In the genomic region with DNA sequence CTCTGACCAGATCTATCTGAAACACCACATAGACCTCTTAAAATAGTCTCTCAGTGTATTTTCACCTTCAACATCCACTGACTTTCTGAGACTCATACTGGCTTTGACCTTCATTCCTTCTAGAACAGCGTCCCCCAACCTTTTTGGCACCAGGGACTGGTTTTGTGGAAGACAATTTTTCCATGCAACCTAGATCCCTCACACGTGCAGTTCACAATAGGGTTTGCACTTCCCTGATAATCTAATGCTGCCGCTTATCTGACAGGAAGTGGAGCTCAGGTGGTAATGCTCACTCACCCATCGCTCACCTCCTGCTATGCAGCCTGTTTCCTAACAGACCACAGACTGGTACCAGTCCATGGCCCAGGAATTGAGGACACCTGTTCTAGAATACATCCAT, we compare ENCODE assay signal across 1 cellular context.
TF ChIP-seq lines count a peak whose summit lies in the region.

No MANE protein-coding gene starts in this region.

TF ChIP-seq in HepG2, 621 proteins besides CTCF, POLR2A, EP300 and RAD21:
- TF ChIP-seq ZNF850 (CRISPR knock-in tag; conservative IDR thresholded peaks at IDR 0.05), result no peak
